Comparison of ENCODE assay signal across 9 cellular contexts in the genomic region with DNA sequence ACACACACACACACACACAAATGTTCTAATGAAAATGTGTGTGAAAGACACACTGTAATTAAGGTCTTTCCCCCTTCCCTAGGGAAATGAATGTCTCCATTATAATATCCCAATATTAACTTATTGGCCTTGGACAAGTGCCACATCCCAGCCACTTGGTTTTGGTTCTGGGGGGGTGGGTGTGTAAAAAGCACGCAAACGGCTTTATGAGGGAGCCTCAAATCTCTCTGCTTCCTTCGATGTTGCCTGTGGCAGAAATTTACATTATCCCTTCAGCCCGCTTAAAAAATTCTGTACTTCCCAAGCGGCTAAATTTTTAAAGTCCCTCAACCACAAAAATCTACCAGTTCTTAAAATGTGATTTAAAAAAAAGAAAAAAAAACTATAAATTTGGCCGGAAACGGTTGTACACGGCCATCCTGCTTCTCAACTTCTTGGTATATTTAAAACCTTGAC. TPM values are rescaled to one million over a fixed set of nuclear protein-coding genes. Genes with fewer than 3 reads are reported as not detected.
DNase-seq lines count a peak whose midpoint lies in the region; ATAC-seq and TF ChIP-seq lines count a peak whose summit lies in the region.
"Had no signal": no experiment of that assay in that cellular context is flagged by ENCODE, and none has a peak within 500 bp of the region (broad histone marks: within the 10 kb centered on the region; RNA-seq: fewer than 3 reads in every experiment).

No MANE protein-coding gene starts in this region.

- TF ChIP-seq CTCF in Loucy (conservative IDR thresholded peaks at IDR 0.05; ENCODE audit: low read length) = no peak
- TF ChIP-seq CTCF in mammary epithelial cell (conservative IDR thresholded peaks at IDR 0.05 in 1 of 2, IDR thresholded peaks at IDR 0.05 in 1 of 2; ENCODE audit: extremely low read depth in 1 of 2, insufficient read depth in 1 of 2, low read depth in 1 of 2, low read length in 2 of 2) = no peak

- peaks cover 42% of the 10 kb centered on the region for H3K4me1 ChIP-seq in BLaER1
- H3K4me1 ChIP-seq in Loucy (ENCODE audit: insufficient read depth, low read length, poor library complexity, severe bottlenecking) = peaks cover 46% of the 10 kb centered on the region
- peaks cover 24% of the 10 kb centered on the region for H3K4me1 ChIP-seq in mammary epithelial cell (ENCODE audit: insufficient read depth, low read length)

- H3K27ac ChIP-seq in BLaER1 (peak overlapping the region; percentile 95), mammary epithelial cell (ENCODE audit: insufficient read depth, low read depth, low read length) (peak overlapping the region; percentile 49)

- peak overlapping the region; percentile 79 for H3K4me2 ChIP-seq in BLaER1
- peak overlapping the region; percentile 82 for H3K4me2 ChIP-seq in Loucy (ENCODE audit: low read depth, low read length, poor library complexity, severe bottlenecking)
- H3K4me2 ChIP-seq in mammary epithelial cell (ENCODE audit: insufficient read depth, low read depth, low read length) = peak overlapping the region; percentile 88

- no peaks in the 10 kb centered on the region for H3K36me3 Mint-ChIP-seq in naive B cell

- dilution Hi-C loops in mammary epithelial cell (cut with HindIII; ENCODE audit: low sequenced_read_pairs) = no loop called here

- peak overlapping the region; percentile 79 for H3K9ac ChIP-seq in BLaER1
- peak overlapping the region; percentile 85 for H3K9ac ChIP-seq in Loucy (ENCODE audit: low read depth, low read length, poor library complexity, severe bottlenecking)
- peak overlapping the region; percentile 61 for H3K9ac ChIP-seq in mammary epithelial cell (ENCODE audit: insufficient read depth, low read length)

- H3K4me3 ChIP-seq in BLaER1 (peak overlapping the region; percentile 66), Loucy (ENCODE audit: low read length, poor library complexity, severe bottlenecking) (peak overlapping the region; percentile 96), mammary epithelial cell (replicated peaks in 1 of 3; ENCODE audit: insufficient read depth in 1 of 3, low read depth in 2 of 3, low read length in 3 of 3) (peak overlapping the region; percentile 54 to 90 (median 58))

- peaks cover 36% of the 10 kb centered on the region for H3K79me2 ChIP-seq in Loucy (ENCODE audit: insufficient read depth, low read length)
- H3K79me2 ChIP-seq in mammary epithelial cell (ENCODE audit: insufficient read depth, low read length) = peaks cover 3% of the 10 kb centered on the region

- intact Hi-C loops in mammary epithelial cell (cut with micrococcal nuclease) (no loop called here), sciatic nerve (cut with DNase I) (no loop called here)

- peaks cover 10 to 45% (median 18%) of the 10 kb centered on the region in 3 donors for H3K4me1 Mint-ChIP-seq in naive B cell

- ATAC-seq in naive B cell (ENCODE audit: low read depth in 2 of 2) (no peak), sciatic nerve (no peak)

- DNase-seq in mammary epithelial cell (no peak), naive B cell (no peak), SW480 (ENCODE audit: low spot score) (no peak), NCI-H2107 treated with DMSO at 0.1 percent for 48 hours (lab: John Stamatoyannopoulos, UW; ENCODE audit: unreplicated experiment) (no peak), SHP77 treated with DMSO at 0.1 percent for 48 hours (lab: John Stamatoyannopoulos, UW) (no peak), sciatic nerve (ENCODE audit: low spot score) (no peak)

- 2% methylated on average over 8 of the region's 8 CpGs for WGBS in mammary epithelial cell (ENCODE audit: low coverage, missing lambda C conversion rate)

- peak overlapping the region; percentile 92 for H2AFZ ChIP-seq in Loucy (ENCODE audit: low read length)
- peak overlapping the region; percentile 99 for H2AFZ ChIP-seq in mammary epithelial cell (ENCODE audit: low read depth, low read length)

- H3K4me3 Mint-ChIP-seq in naive B cell = peak overlapping the region; percentile 89 to 97 (median 94)

- H3K9me3 Mint-ChIP-seq in naive B cell = no peaks in the 10 kb centered on the region

- in situ Hi-C loops in mammary epithelial cell (cut with MboI; ENCODE audit: low sequenced_read_pairs in 2 of 2) = no loop called here

- CTCF ChIA-PET in mammary epithelial cell (lab: Charles Lee; ENCODE audit: low non-redundant PET) = no interaction called here

- H3K27me3 ChIP-seq in BLaER1 (no peaks in the 10 kb centered on the region), Loucy (ENCODE audit: insufficient read depth, low read length, poor library complexity, severe bottlenecking) (no peaks in the 10 kb centered on the region), mammary epithelial cell (ENCODE audit: insufficient read depth, low read length) (no peaks in the 10 kb centered on the region)

- no peaks in the 10 kb centered on the region for H3K27me3 Mint-ChIP-seq in naive B cell

- TSS peak; percentile 76 for BruUV-seq in mammary epithelial cell (replicated peaks; lab: Mats Ljungman, UMichigan)

- peak overlapping the region; percentile 73 to 95 (median 89) for H3K27ac Mint-ChIP-seq in naive B cell

- H3K9me3 ChIP-seq in BLaER1 (no peaks in the 10 kb centered on the region), Loucy (ENCODE audit: insufficient read depth, low read depth, low read length) (no peaks in the 10 kb centered on the region), mammary epithelial cell (replicated peaks; ENCODE audit: insufficient read depth, low read length) (no peaks in the 10 kb centered on the region)

- H4K20me1 ChIP-seq in BLaER1 = no peaks in the 10 kb centered on the region
- H4K20me1 ChIP-seq in Loucy (ENCODE audit: insufficient read depth, low read length, poor library complexity, severe bottlenecking) = no peaks in the 10 kb centered on the region
- no peaks in the 10 kb centered on the region for H4K20me1 ChIP-seq in mammary epithelial cell (ENCODE audit: insufficient read depth, low read length)

- H3F3A ChIP-seq in Loucy (ENCODE audit: low read depth) = peaks cover 7% of the 10 kb centered on the region

- H3K9me2 ChIP-seq in Loucy (replicated peaks; ENCODE audit: low read depth, low read length) = no peaks in the 10 kb centered on the region

- H3K36me3 ChIP-seq in BLaER1 = no peaks in the 10 kb centered on the region
- H3K36me3 ChIP-seq in Loucy (ENCODE audit: insufficient read depth, low read length) = no peaks in the 10 kb centered on the region
- H3K36me3 ChIP-seq in mammary epithelial cell (ENCODE audit: insufficient read depth, low read length) = no peaks in the 10 kb centered on the region

RNA-seq across cellular contexts. Expression of a gene that starts 0.4 kb away (rescaled TPM):
- total RNA-seq in mammary epithelial cell (1 to 10 TPM; 3.6 to 6.7 TPM), sciatic nerve (8.1 TPM)
- polyA plus RNA-seq in mammary epithelial cell (6.7 TPM), naive B cell (ENCODE audit: low read depth in 6 of 6) (10 to 100 TPM in 4 of 6 donors, 1 to 10 TPM in 2; 6.8 to 15.4 (median 11.6) TPM)
- not detected for polyA minus RNA-seq in mammary epithelial cell

RNA-seq across cellular contexts. Expression of a gene that starts 25.2 kb away (rescaled TPM):
- 100 to 1,000 TPM; 145 to 152 TPM for total RNA-seq in mammary epithelial cell
- 332 TPM for polyA plus RNA-seq in mammary epithelial cell
- polyA minus RNA-seq in mammary epithelial cell = 194 TPM
- 10 to 100 TPM; 27.6 to 40.9 (median 33.2) TPM for polyA plus RNA-seq in naive B cell (ENCODE audit: low read depth in 6 of 6)
- total RNA-seq in sciatic nerve = 70.1 TPM

RNA-seq across cellular contexts. Expression of a gene that starts 27.2 kb away (rescaled TPM):
- total RNA-seq in mammary epithelial cell (100 to 1,000 TPM; 234 to 275 TPM), sciatic nerve (24.8 TPM)
- polyA plus RNA-seq in mammary epithelial cell (88.5 TPM), naive B cell (ENCODE audit: low read depth in 6 of 6) (under 1 TPM in 2 of 6 donors, not detected in 4; 0.22 to 0.33 TPM)
- 247 TPM for polyA minus RNA-seq in mammary epithelial cell

RNA-seq across cellular contexts. Expression of a gene that starts 32.5 kb away (rescaled TPM):
- total RNA-seq in mammary epithelial cell (not detected), sciatic nerve (not detected)
- polyA plus RNA-seq in mammary epithelial cell (not detected), naive B cell (ENCODE audit: low read depth in 6 of 6) (not detected)
- polyA minus RNA-seq in mammary epithelial cell = not detected
- total RNA-seq: lung microvascular endothelial cell had no signal

RNA-seq across cellular contexts. Expression of a gene that starts 47.8 kb away (rescaled TPM):
- total RNA-seq in mammary epithelial cell (1 to 10 TPM; 4.2 to 5.6 TPM), sciatic nerve (6.5 TPM)
- polyA plus RNA-seq in mammary epithelial cell (4.2 TPM), naive B cell (ENCODE audit: low read depth in 6 of 6) (under 1 TPM in 4 of 6 donors, not detected in 2; 0.18 to 0.97 (median 0.39) TPM)
- 1.0 TPM for polyA minus RNA-seq in mammary epithelial cell
